Comparison of ENCODE assay signal across 15 cellular contexts in the genomic region with DNA sequence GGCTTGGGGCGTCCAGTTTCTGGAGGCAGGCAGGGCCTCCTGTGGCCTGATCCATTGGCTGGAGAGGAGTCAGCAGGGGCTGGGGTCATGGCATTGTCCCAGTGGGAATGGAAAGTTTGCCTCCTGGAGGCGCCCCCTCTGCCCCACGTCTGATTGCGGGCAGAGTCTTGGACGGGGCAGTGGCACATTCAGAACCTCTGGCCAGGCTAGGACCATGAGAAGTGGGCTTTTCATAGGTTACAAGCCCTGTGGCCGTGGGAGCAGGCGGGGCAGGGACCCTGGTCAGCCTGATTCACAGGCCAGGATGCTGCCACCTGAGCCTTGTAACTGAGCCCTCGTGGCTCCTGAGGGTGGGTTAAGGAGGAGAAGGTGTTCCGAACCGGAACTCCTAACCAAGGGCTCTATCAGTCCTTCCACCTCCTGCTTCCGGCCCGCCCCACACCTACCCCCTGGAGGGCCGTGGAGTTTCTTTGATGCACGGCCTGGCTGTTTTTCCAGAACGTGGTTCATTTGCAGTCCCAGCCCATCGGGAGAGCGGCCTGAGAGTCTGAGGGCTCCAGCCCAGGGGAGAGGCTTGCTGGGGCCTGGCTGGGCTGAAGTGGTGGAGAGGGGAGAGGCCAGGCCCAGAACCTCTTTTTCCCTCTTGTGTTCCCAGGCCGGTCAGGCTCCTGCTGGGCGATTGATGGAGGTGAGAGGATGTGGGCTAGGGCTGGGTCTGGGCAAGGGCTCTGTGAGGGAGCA. TPM values are rescaled to one million over a fixed set of nuclear protein-coding genes. Genes with fewer than 3 reads are reported as not detected.
DNase-seq lines count a peak whose midpoint lies in the region; ATAC-seq, FAIRE-seq and TF ChIP-seq lines count a peak whose summit lies in the region.
"Had no signal": no experiment of that assay in that cellular context is flagged by ENCODE, and none has a peak within 500 bp of the region (broad histone marks: within the 10 kb centered on the region; RNA-seq: fewer than 3 reads in every experiment).

No MANE protein-coding gene starts in this region.

- WGBS in IMR-90 (ENCODE audit: extremely low coverage in 2 of 2, insufficient read length in 1 of 2), 2 experiments, result 100% methylated on average over 4 of the region's 19 CpGs; no CpG with 5 or more reads in 1 of the 2 experiments
- 39% methylated on average over 16 of the region's 19 CpGs for WGBS in K562 (ENCODE audit: insufficient coverage, low coverage, missing lambda C conversion rate)

- no peak overlapping the region for H3K27ac Mint-ChIP-seq in stimulated activated naive CD8-positive, alpha-beta T cell treated with anti-CD3 and anti-CD28 coated beads, Interleukin-15, amount 100 ng/mL, for 72 hours
- H3K27ac Mint-ChIP-seq in stimulated activated effector memory CD8-positive, alpha-beta T cell treated with anti-CD3 and anti-CD28 coated beads, Interleukin-12 subunit alpha, Interleukin-12 subunit beta, amount 100 ng/mL, for 72 hours, result peak overlapping the region; percentile 99
- H3K27ac Mint-ChIP-seq: dendritic cell treated with granulocyte-macrophage colony-stimulating factor and Interleukin-4, amounts not matched to agents 40 ng/mL and 50 ng/mL, for 4 days had no signal

- intact Hi-C loops in IMR-90 (cut with micrococcal nuclease), result loop anchor here (1.0 to 5.0 kb wide), 3 partner anchors 59 to 730 kb away; a partner anchor contains a TSS
- intact Hi-C loops in K562 (cut with micrococcal nuclease), result loop anchor here (2.0 to 5.0 kb wide), 4 partner anchors 59 to 750 kb away; a partner anchor contains a TSS

- TF ChIP-seq RAD21 in IMR-90 (IDR thresholded peaks at IDR 0.05; ENCODE audit: low read length) (no peak), K562 (CRISPR knock-in tag; conservative IDR thresholded peaks at IDR 0.05 in 1 of 2, IDR thresholded peaks at IDR 0.05 in 1 of 2) (no peak)

- H3K4me3 Mint-ChIP-seq in stimulated activated naive CD8-positive, alpha-beta T cell treated with anti-CD3 and anti-CD28 coated beads, Interleukin-15, amount 100 ng/mL, for 72 hours, result no peak overlapping the region
- H3K4me3 Mint-ChIP-seq in stimulated activated effector memory CD8-positive, alpha-beta T cell treated with anti-CD3 and anti-CD28 coated beads, Interleukin-12 subunit alpha, Interleukin-12 subunit beta, amount 100 ng/mL, for 72 hours, result no peak overlapping the region
- H3K4me3 Mint-ChIP-seq: activated T-helper 1 cell treated with anti-CD3 and anti-CD28 coated beads, Interleukin-12 subunit alpha, Interleukin-12 subunit beta, Interleukin-2, Interleukin-4 antibody, amounts not matched to agents 30 ng/mL and 10 ng/mL and 1 ng/mL, durations not matched to agents 14 hours and 24 hours and 36 hours; dendritic cell treated with granulocyte-macrophage colony-stimulating factor and Interleukin-4, amounts not matched to agents 40 ng/mL and 50 ng/mL, for 4 days; endodermal cell had no signal

- H4K91ac ChIP-seq in IMR-90 (ENCODE audit: insufficient read depth, low read depth, low read length), result no peak overlapping the region

- H3K4me3 ChIP-seq in IMR-90 (ENCODE audit: insufficient read depth, low read depth, low read length) (no peak overlapping the region), K562 (no peak overlapping the region), brain microvascular endothelial cell (ENCODE audit: low read depth, low read length) (no peak overlapping the region)
- H3K4me3 ChIP-seq: heart right ventricle, thoracic aorta had no signal

- H4K8ac ChIP-seq in IMR-90 (ENCODE audit: low read depth in 2 of 2, low read length in 2 of 2), result no peak overlapping the region

- H2AK5ac ChIP-seq in IMR-90 (ENCODE audit: low read depth, low read length), result peak overlapping the region; percentile 63; the same call in 1 of the 2 replicates

- dilution Hi-C loops in IMR-90 (cut with HindIII; ENCODE audit: low sequenced_read_pairs, unreplicated experiment), result no loop called here

- no peak for TF ChIP-seq POLR2A in IMR-90 (IDR thresholded peaks at IDR 0.05; ENCODE audit: low read depth, low read length)
- TF ChIP-seq POLR2A in K562 (conservative IDR thresholded peaks at IDR 0.05), result no peak

- H3K79me1 ChIP-seq in IMR-90 (ENCODE audit: low read depth in 1 of 2, low read length in 2 of 2), result peaks cover 4 to 33% of the 10 kb centered on the region in 2 experiments; a peak in 3 of 4 replicates

- H3K56ac ChIP-seq in IMR-90 (ENCODE audit: extremely low read depth, insufficient read depth, low read length), result no peak overlapping the region

- H3K27me3 ChIP-seq in IMR-90 (ENCODE audit: control insufficient read depth, insufficient read depth, low read length) (no peaks in the 10 kb centered on the region), K562 (ENCODE audit: control insufficient read depth in 2 of 2, insufficient read depth in 2 of 2, low read length in 2 of 2) (peaks cover 0 to 17% of the 10 kb centered on the region in 2 experiments; a peak in 2 of 5 replicates), brain microvascular endothelial cell (replicated peaks) (no peaks in the 10 kb centered on the region)
- H3K27me3 ChIP-seq: foreskin keratinocyte, heart right ventricle had no signal

- H3K79me2 ChIP-seq in K562 (ENCODE audit: control insufficient read depth, insufficient read depth, low read length), result no peaks in the 10 kb centered on the region

- no peak overlapping the region for H2BK15ac ChIP-seq in IMR-90 (ENCODE audit: low read depth, low read length)

- peak overlapping the region; percentile 65 for H2BK120ac ChIP-seq in IMR-90 (ENCODE audit: low read depth, low read length)

- peaks cover 26% of the 10 kb centered on the region for H3K9me1 ChIP-seq in IMR-90 (ENCODE audit: insufficient read depth, low read length)
- no peaks in the 10 kb centered on the region for H3K9me1 ChIP-seq in K562 (ENCODE audit: control insufficient read depth, insufficient read depth, low read length)

- H3K27ac ChIP-seq in IMR-90 (ENCODE audit: insufficient read depth, low read length) (no peak overlapping the region), K562 (ENCODE audit: extremely low read depth, low read depth, low read length) (no peak overlapping the region), brain microvascular endothelial cell (no peak overlapping the region)
- H3K27ac ChIP-seq: foreskin keratinocyte, thoracic aorta had no signal

- TF ChIP-seq EP300 in K562 (IDR thresholded peaks at IDR 0.05; ENCODE audit: low read length), result no peak

- H3K4me2 ChIP-seq in IMR-90 (ENCODE audit: low read depth, low read length) (no peak overlapping the region), K562 (ENCODE audit: insufficient read depth, low read length) (no peak overlapping the region)

- peak overlapping the region; percentile 51 for H3K4ac ChIP-seq in IMR-90 (ENCODE audit: low read depth, low read length)

- no peak overlapping the region for H3K23ac ChIP-seq in IMR-90 (ENCODE audit: low read depth, low read length)

- BruUV-seq in IMR-90 (replicated peaks; lab: Mats Ljungman, UMichigan) (no TSS peak), K562 (replicated peaks; lab: Mats Ljungman, UMichigan) (no TSS peak)

- CTCF ChIA-PET in IMR-90 (lab: Yijun Ruan, JAX), result interaction anchor here (1.4 kb wide), 1 partner anchor 729 kb away, joined by 5 read pairs; no protein-coding TSS in a partner anchor
- CTCF ChIA-PET in K562 (lab: Yijun Ruan, JAX; ENCODE audit: low intra/inter-chr PET ratio), result interaction anchor here (0.7 to 2.4 kb wide), 5 partner anchors 56 to 768 kb away, joined by 3 to 11 read pairs (median 3); no protein-coding TSS in a partner anchor

- peaks cover 11% of the 10 kb centered on the region for H3K36me3 Mint-ChIP-seq in stimulated activated effector memory CD8-positive, alpha-beta T cell treated with anti-CD3 and anti-CD28 coated beads, Interleukin-12 subunit alpha, Interleukin-12 subunit beta, amount 100 ng/mL, for 72 hours

- no peak for FAIRE-seq in K562 (lab: Jason Lieb, UNC)

- no peak overlapping the region; the same call in 1 of the 2 replicates for H2BK20ac ChIP-seq in IMR-90 (ENCODE audit: low read depth, low read length)

- POLR2A ChIA-PET in IMR-90 (lab: Charles Lee; ENCODE audit: unreplicated experiment), result no interaction called here
- POLR2A ChIA-PET in K562 (lab: Yijun Ruan, JAX), result interaction anchor here (0.6 kb wide), 1 partner anchor 685 kb away, joined by 3 read pairs; no protein-coding TSS in a partner anchor

- peaks cover 22% of the 10 kb centered on the region for H3K4me1 ChIP-seq in IMR-90 (ENCODE audit: control insufficient read depth, insufficient read depth, low read length)
- H3K4me1 ChIP-seq in K562 (replicated peaks in 1 of 2; ENCODE audit: control insufficient read depth in 2 of 2, insufficient read depth in 2 of 2, low read length in 2 of 2), result peaks cover 7 to 10% of the 10 kb centered on the region in 2 experiments; a peak in 4 of 5 replicates

- H3K36me3 ChIP-seq in IMR-90 (ENCODE audit: control insufficient read depth, insufficient read depth, low read length) (no peaks in the 10 kb centered on the region), K562 (ENCODE audit: control insufficient read depth, insufficient read depth, low read length) (no peaks in the 10 kb centered on the region), brain microvascular endothelial cell (replicated peaks) (no peaks in the 10 kb centered on the region)
- H3K36me3 ChIP-seq: heart right ventricle, thoracic aorta had no signal

- no peak overlapping the region for H2BK5ac ChIP-seq in IMR-90 (ENCODE audit: low read depth, low read length, poor library complexity, severe bottlenecking)

- peak overlapping the region; percentile 77 for H2AK9ac ChIP-seq in IMR-90 (replicated peaks; ENCODE audit: low read depth, low read length, poor library complexity)

- H3K9ac ChIP-seq in IMR-90 (ENCODE audit: low read depth, low read length), result no peak overlapping the region
- H3K9ac ChIP-seq in K562 (ENCODE audit: insufficient read depth in 1 of 2, low read depth in 2 of 2, low read length in 2 of 2), result 0 out of 4 replicates have a peak overlapping the region, but pooled peaks of 1 of the 2 experiments have one; percentile 12

- no peak for DNase-seq in stimulated activated naive CD8-positive, alpha-beta T cell treated with anti-CD3 and anti-CD28 coated beads, Interleukin-15, Interleukin-2, amounts not matched to agents 100 U/mL and 50 U/mL, for 24 hours
- no peak for DNase-seq in stimulated activated naive CD8-positive, alpha-beta T cell treated with anti-CD3 and anti-CD28 coated beads, Interleukin-15, amount 100 ng/mL, for 72 hours
- DNase-seq in IMR-90 (no peak), K562 (ENCODE audit: extremely low read depth in 1 of 4, low spot score in 3 of 4) (no peak), NCI-H146 (lab: John Stamatoyannopoulos, UW) (no peak), brain microvascular endothelial cell (no peak), occipital lobe (lab: John Stamatoyannopoulos, UW) (no peak)
- DNase-seq in stimulated activated effector memory CD8-positive, alpha-beta T cell treated with anti-CD3 and anti-CD28 coated beads, Interleukin-12 subunit alpha, Interleukin-12 subunit beta, amount 100 ng/mL, for 72 hours (ENCODE audit: low spot score in 2 of 2), result no peak
- DNase-seq: foreskin keratinocyte, NCI-H2227 treated with DMSO at 0.1 percent for 48 hours had no signal

- H3K14ac ChIP-seq in IMR-90 (replicated peaks; ENCODE audit: low read depth, low read length), result 0 out of 2 replicates have a peak overlapping the region, but pooled peaks have one; percentile 62

- no peak overlapping the region for H4K5ac ChIP-seq in IMR-90 (ENCODE audit: low read depth, low read length)

- no peaks in the 10 kb centered on the region for H3K9me3 ChIP-seq in IMR-90 (ENCODE audit: control insufficient read depth, insufficient read depth, low read length)
- H3K9me3 ChIP-seq in K562 (replicated peaks; ENCODE audit: control insufficient read depth, insufficient read depth, low read depth, low read length), result no peaks in the 10 kb centered on the region
- H3K9me3 ChIP-seq: heart right ventricle, thoracic aorta had no signal

- in situ Hi-C loops in IMR-90 (cut with MboI; ENCODE audit: low sequenced_read_pairs) (no loop called here), K562 (cut with MboI) (no loop called here), brain microvascular endothelial cell (cut with HindIII; ENCODE audit: low pct_ligation_motif_present, low sequenced_read_pairs) (no loop called here)

- no peaks in the 10 kb centered on the region for H3K27me3 Mint-ChIP-seq in stimulated activated naive CD8-positive, alpha-beta T cell treated with anti-CD3 and anti-CD28 coated beads, Interleukin-15, amount 100 ng/mL, for 72 hours
- H3K27me3 Mint-ChIP-seq: dendritic cell treated with granulocyte-macrophage colony-stimulating factor and Interleukin-4, amounts not matched to agents 40 ng/mL and 50 ng/mL, for 4 days had no signal

- H3K18ac ChIP-seq in IMR-90 (ENCODE audit: low read depth, low read length), result no peak overlapping the region

- H4K20me1 ChIP-seq in IMR-90 (ENCODE audit: insufficient read depth, low read length) (no peaks in the 10 kb centered on the region), K562 (replicated peaks; ENCODE audit: control insufficient read depth, insufficient read depth, low read length) (0 out of 2 replicates have a peak, but pooled peaks cover 7% of the 10 kb centered on the region)

- peaks cover 57% of the 10 kb centered on the region for H3K4me1 Mint-ChIP-seq in stimulated activated naive CD8-positive, alpha-beta T cell treated with anti-CD3 and anti-CD28 coated beads, Interleukin-15, amount 100 ng/mL, for 72 hours
- H3K4me1 Mint-ChIP-seq in stimulated activated effector memory CD8-positive, alpha-beta T cell treated with anti-CD3 and anti-CD28 coated beads, Interleukin-12 subunit alpha, Interleukin-12 subunit beta, amount 100 ng/mL, for 72 hours, result peaks cover 65% of the 10 kb centered on the region

- no peaks in the 10 kb centered on the region for H3K9me3 Mint-ChIP-seq in stimulated activated naive CD8-positive, alpha-beta T cell treated with anti-CD3 and anti-CD28 coated beads, Interleukin-15, amount 100 ng/mL, for 72 hours
- no peaks in the 10 kb centered on the region for H3K9me3 Mint-ChIP-seq in stimulated activated effector memory CD8-positive, alpha-beta T cell treated with anti-CD3 and anti-CD28 coated beads, Interleukin-12 subunit alpha, Interleukin-12 subunit beta, amount 100 ng/mL, for 72 hours
- H3K9me3 Mint-ChIP-seq: activated T-helper 1 cell treated with anti-CD3 and anti-CD28 coated beads, Interleukin-12 subunit alpha, Interleukin-12 subunit beta, Interleukin-2, Interleukin-4 antibody, amounts not matched to agents 30 ng/mL and 10 ng/mL and 1 ng/mL, durations not matched to agents 14 hours and 24 hours and 36 hours; dendritic cell treated with granulocyte-macrophage colony-stimulating factor and Interleukin-4, amounts not matched to agents 40 ng/mL and 50 ng/mL, for 4 days; endodermal cell had no signal

- peak overlapping the region; percentile 81 for H2AFZ ChIP-seq in IMR-90 (replicated peaks; ENCODE audit: low read length, poor library complexity)
- no peak overlapping the region for H2AFZ ChIP-seq in K562 (ENCODE audit: low read depth, low read length)

- peak; percentile 5 for ATAC-seq in stimulated activated naive CD8-positive, alpha-beta T cell treated with anti-CD3 and anti-CD28 coated beads, Interleukin-15, Interleukin-2, amounts not matched to agents 100 U/mL and 50 U/mL, for 24 hours
- ATAC-seq in stimulated activated naive CD8-positive, alpha-beta T cell treated with anti-CD3 and anti-CD28 coated beads, Interleukin-15, amount 100 ng/mL, for 72 hours, result no peak
- ATAC-seq in IMR-90 (ENCODE audit: low read depth), result peak; percentile 3
- ATAC-seq in K562, result peak; percentile 49
- ATAC-seq in stimulated activated effector memory CD8-positive, alpha-beta T cell treated with anti-CD3 and anti-CD28 coated beads, Interleukin-12 subunit alpha, Interleukin-12 subunit beta, amount 100 ng/mL, for 72 hours, result no peak

- TF ChIP-seq CTCF in IMR-90 (conservative IDR thresholded peaks at IDR 0.05; ENCODE audit: low read depth, low read length) (no peak), K562 (IDR thresholded peaks at IDR 0.05 in 2 of 3, conservative IDR thresholded peaks at IDR 0.05 in 1 of 3; ENCODE audit: insufficient read depth in 2 of 3, low read depth in 1 of 3, low read length in 3 of 3) (no peak), brain microvascular endothelial cell (IDR thresholded peaks at IDR 0.05; ENCODE audit: low read depth, low read length, missing control alignments) (no peak)

RNA-seq across cellular contexts. Expression of a gene that starts 43.9 kb away (rescaled TPM):
- total RNA-seq in IMR-90 (2012; rRNA removed) (0.90 and 1.4 TPM in 2 replicates), K562 (2014; rRNA removed) (0.09 TPM in 1 of 2 replicates, not detected in the other), K562 (2014; rRNA removed; fragmentation: Illumina TruSeq; extraction: Trizol) (not detected in 2 replicates), K562 (2015; rRNA removed; fragmentation: Illumina TruSeq; extraction: Trizol) (0.04 and 0.19 TPM in 2 replicates), K562 (2021) (0.07 TPM in 1 of 2 replicates, not detected in the other), occipital lobe (2.3 TPM)
- polyA plus RNA-seq in IMR-90 (2012; rRNA removed) (0.43 and 0.74 TPM in 2 replicates), K562 (2011; rRNA removed) (0.08 and 0.24 TPM in 2 replicates), K562 (2014; fragmentation: Illumina TruSeq; extraction: Trizol) (0.03 and 0.11 TPM in 2 replicates), K562 (2014; fragmentation: Nextera tagmentation; extraction: Ambion mirVana) (under 1 TPM in 1 of 2 experiments, not detected in 1; 0.01 TPM), K562 (2014; rRNA removed) (0.07 and 0.09 TPM in 2 replicates)
- 0.09 and 0.34 TPM in 2 replicates for polyA plus RNA-seq in IMR-90 (2012; cell fraction: cytosol; rRNA removed)
- polyA plus RNA-seq in IMR-90 (2012; cell fraction: nucleus; rRNA removed; ENCODE audit: low replicate concordance), result 2.0 and 4.3 TPM in 2 replicates
- 0.37 and 0.48 TPM in 2 replicates for total RNA-seq in K562 (2011; cell fraction: chromatin; rRNA removed; ENCODE audit: low replicate concordance)
- 0.33 TPM in 1 of 2 replicates, not detected in the other for total RNA-seq in K562 (2011; cell fraction: nucleolus; rRNA removed)
- total RNA-seq in K562 (2011; cell fraction: nucleoplasm; rRNA removed), result 0.07 and 0.38 TPM in 2 replicates
- polyA plus RNA-seq in K562 (2011; cell fraction: cytosol; rRNA removed), result 0.04 and 0.06 TPM in 2 replicates
- 0.28 and 0.35 TPM in 2 replicates for polyA plus RNA-seq in K562 (2011; cell fraction: nucleus; rRNA removed)
- polyA plus RNA-seq in K562 (2012), result 0.16 and 0.39 TPM in 2 replicates
- polyA minus RNA-seq in K562 (2011; rRNA and poly(A)+ RNA removed), result 0.06 and 0.11 TPM in 2 replicates
- not detected in 2 replicates for polyA minus RNA-seq in K562 (2011; cell fraction: cytosol; rRNA and poly(A)+ RNA removed)
- 0.11 and 0.40 TPM in 2 replicates for polyA minus RNA-seq in K562 (2011; cell fraction: nucleus; rRNA and poly(A)+ RNA removed)

RNA-seq across cellular contexts. Expression of a gene that starts 59.3 kb away (rescaled TPM):
- total RNA-seq in IMR-90 (2012; rRNA removed) (31.4 and 32.2 TPM in 2 replicates), K562 (2014; rRNA removed) (0.86 and 1.4 TPM in 2 replicates), K562 (2014; rRNA removed; fragmentation: Illumina TruSeq; extraction: Trizol) (0.45 and 0.51 TPM in 2 replicates), K562 (2015; rRNA removed; fragmentation: Illumina TruSeq; extraction: Trizol) (1.4 and 1.6 TPM in 2 replicates), K562 (2021) (2.9 and 3.1 TPM in 2 replicates), occipital lobe (6.2 TPM)
- polyA plus RNA-seq in IMR-90 (2012; rRNA removed) (46.3 and 51.1 TPM in 2 replicates), K562 (2011; rRNA removed) (0.31 and 0.57 TPM in 2 replicates), K562 (2014; fragmentation: Illumina TruSeq; extraction: Trizol) (0.80 and 0.86 TPM in 2 replicates), K562 (2014; fragmentation: Nextera tagmentation; extraction: Ambion mirVana) (under 1 TPM; 0.04 to 0.07 TPM), K562 (2014; rRNA removed) (0.88 and 0.91 TPM in 2 replicates)
- 52.1 and 52.3 TPM in 2 replicates for polyA plus RNA-seq in IMR-90 (2012; cell fraction: cytosol; rRNA removed)
- 91.1 and 119 TPM in 2 replicates for polyA plus RNA-seq in IMR-90 (2012; cell fraction: nucleus; rRNA removed; ENCODE audit: low replicate concordance)
- 0.77 and 2.2 TPM in 2 replicates for total RNA-seq in K562 (2011; cell fraction: chromatin; rRNA removed; ENCODE audit: low replicate concordance)
- total RNA-seq in K562 (2011; cell fraction: nucleolus; rRNA removed), result 1.4 and 1.5 TPM in 2 replicates
- total RNA-seq in K562 (2011; cell fraction: nucleoplasm; rRNA removed), result 0.99 and 1.5 TPM in 2 replicates
- 0.34 and 0.51 TPM in 2 replicates for polyA plus RNA-seq in K562 (2011; cell fraction: cytosol; rRNA removed)
- 0.77 and 1.00 TPM in 2 replicates for polyA plus RNA-seq in K562 (2011; cell fraction: nucleus; rRNA removed)
- polyA plus RNA-seq in K562 (2012), result 2.4 and 4.6 TPM in 2 replicates
- 0.35 and 0.51 TPM in 2 replicates for polyA minus RNA-seq in K562 (2011; rRNA and poly(A)+ RNA removed)
- polyA minus RNA-seq in K562 (2011; cell fraction: cytosol; rRNA and poly(A)+ RNA removed), result 0.76 and 1.3 TPM in 2 replicates
- 1.1 and 1.4 TPM in 2 replicates for polyA minus RNA-seq in K562 (2011; cell fraction: nucleus; rRNA and poly(A)+ RNA removed)

Comparison
In these comparisons a context has a peak if more than half of its experiments do, and no peak if none do; other contexts are left out.
1. ATAC-seq: peak in stimulated activated naive CD8-positive, alpha-beta T cell treated with anti-CD3 and anti-CD28 coated beads, Interleukin-15, Interleukin-2, amounts not matched to agents 100 U/mL and 50 U/mL, for 24 hours (single experiment), IMR-90 (single experiment) and K562 (single experiment); none in stimulated activated naive CD8-positive, alpha-beta T cell treated with anti-CD3 and anti-CD28 coated beads, Interleukin-15, amount 100 ng/mL, for 72 hours (single experiment) and stimulated activated effector memory CD8-positive, alpha-beta T cell treated with anti-CD3 and anti-CD28 coated beads, Interleukin-12 subunit alpha, Interleukin-12 subunit beta, amount 100 ng/mL, for 72 hours (single experiment).